20 cellular contexts compared by ENCODE assay signal in the genomic region with DNA sequence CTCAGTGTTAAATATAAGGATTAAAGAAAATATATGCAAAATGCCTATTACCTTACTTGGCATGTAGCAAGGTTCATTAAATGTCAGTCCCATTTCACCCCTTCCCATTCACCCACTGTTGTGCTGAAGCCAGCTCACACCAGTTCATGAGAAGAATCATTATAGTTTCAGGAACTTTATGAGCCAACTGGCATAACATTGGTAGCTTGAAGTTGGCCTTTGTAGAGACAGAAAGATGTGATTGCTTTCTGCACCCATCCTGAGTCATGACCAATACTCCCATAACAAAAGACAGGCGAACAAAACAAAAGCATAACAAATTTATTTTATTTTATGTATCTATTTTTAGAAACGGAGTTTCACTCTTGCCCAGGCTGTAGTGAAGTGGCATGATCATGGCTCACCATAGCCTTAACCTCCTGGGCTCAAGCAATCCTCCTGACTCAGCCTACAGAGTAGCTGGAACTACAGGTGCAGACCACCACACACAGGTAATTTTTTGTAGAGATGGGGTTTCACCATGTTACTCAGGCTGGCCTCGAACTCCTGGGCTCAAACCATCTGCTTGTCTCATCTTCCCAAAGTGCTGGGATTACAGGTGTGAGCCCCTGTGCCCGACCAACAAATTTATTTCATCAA. TPM values are rescaled to one million over a fixed set of nuclear protein-coding genes. Genes with fewer than 3 reads are reported as not detected.
DNase-seq lines count a peak whose midpoint lies in the region; ATAC-seq and TF ChIP-seq lines count a peak whose summit lies in the region.
"Had no signal": no experiment of that assay in that cellular context is flagged by ENCODE, and none has a peak within 500 bp of the region (broad histone marks: within the 10 kb centered on the region; RNA-seq: fewer than 3 reads in every experiment).

No MANE protein-coding gene starts in this region.

- H2AK5ac ChIP-seq in mesendoderm (ENCODE audit: low read length) = peak overlapping the region; percentile 94

- H3K79me1 ChIP-seq in mesendoderm (ENCODE audit: low read length) = no peaks in the 10 kb centered on the region

- intact Hi-C loops in activated CD4-positive, alpha-beta T cell treated with anti-CD3 and anti-CD28 coated beads for 36 hours (cut with DNase I, micrococcal nuclease) = no loop called here
- intact Hi-C loops in activated CD4-positive, alpha-beta T cell treated with anti-CD3 and anti-CD28 coated beads, Interleukin-2, amount 10 ng/mL, durations not matched to agents 24 days and 14 days (cut with micrococcal nuclease) = no loop called here
- intact Hi-C loops in tibial artery (cut with DNase I; ENCODE audit: low total_unique reads) = no loop called here

- H3K27me3 Mint-ChIP-seq in activated CD4-positive, alpha-beta T cell treated with anti-CD3 and anti-CD28 coated beads for 36 hours = no peaks in the 10 kb centered on the region
- no peaks in the 10 kb centered on the region for H3K27me3 Mint-ChIP-seq in activated CD4-positive, alpha-beta T cell treated with anti-CD3 and anti-CD28 coated beads, Interleukin-2, amount 10 ng/mL, durations not matched to agents 24 days and 14 days
- H3K27me3 Mint-ChIP-seq in HFFc6 (ENCODE audit: insufficient read depth) (no peaks in the 10 kb centered on the region; the same call in 1 of the 2 replicates), chondrocyte (ENCODE audit: low read depth) (no peaks in the 10 kb centered on the region)

- peak; percentile 78 for ATAC-seq in activated CD4-positive, alpha-beta T cell treated with anti-CD3 and anti-CD28 coated beads for 36 hours
- ATAC-seq: lower lobe of right lung, upper lobe of right lung had no signal

- no peaks in the 10 kb centered on the region for H3K36me3 ChIP-seq in mesendoderm (ENCODE audit: control insufficient read depth, insufficient read depth, low read length)
- H3K36me3 ChIP-seq in tibial artery = no peaks in the 10 kb centered on the region
- H3K36me3 ChIP-seq: lower lobe of right lung, upper lobe of right lung had no signal

- H2BK5ac ChIP-seq in mesendoderm (ENCODE audit: low read length) = peak overlapping the region; percentile 88

- no peak overlapping the region for H2BK15ac ChIP-seq in mesendoderm (replicated peaks; ENCODE audit: low read depth)

- H3K9me3 ChIP-seq in tibial artery = no peaks in the 10 kb centered on the region
- H3K9me3 ChIP-seq: lower lobe of right lung, upper lobe of right lung had no signal

- no peaks in the 10 kb centered on the region for H3K79me2 ChIP-seq in mesendoderm (ENCODE audit: control insufficient read depth, insufficient read depth, low read length)

- no peaks in the 10 kb centered on the region for H3K27me3 ChIP-seq in mesendoderm (ENCODE audit: insufficient read depth, low read length, poor library complexity)
- no peaks in the 10 kb centered on the region for H3K27me3 ChIP-seq in tibial artery
- H3K27me3 ChIP-seq: upper lobe of right lung had no signal

- TF ChIP-seq CTCF in HFFc6 (IDR thresholded peaks at IDR 0.05) = no peak
- TF ChIP-seq CTCF in chondrocyte (IDR thresholded peaks at IDR 0.05) = no peak
- TF ChIP-seq CTCF in tibial artery (IDR thresholded peaks at IDR 0.05) = no peak

- no CpG with 5 or more reads among the region's 4 CpGs for WGBS in mesendoderm (ENCODE audit: extremely low coverage, insufficient coverage, low lambda C conversion rate)

- peak overlapping the region; percentile 84 for H3K4ac ChIP-seq in mesendoderm (ENCODE audit: low read depth, low read length)

- H3K4me3 ChIP-seq in mesendoderm (ENCODE audit: low read length) (no peak overlapping the region), tibial artery (no peak overlapping the region)
- H3K4me3 ChIP-seq: lower lobe of right lung, upper lobe of right lung had no signal

- peaks cover 16% of the 10 kb centered on the region for H3K4me1 ChIP-seq in mesendoderm (ENCODE audit: control insufficient read depth, low read depth, low read length)
- H3K4me1 ChIP-seq in tibial artery = peaks cover 0 to 42% (median 22%) of the 10 kb centered on the region in 4 donors

- H3K23ac ChIP-seq in mesendoderm (ENCODE audit: low read length) = no peak overlapping the region

- H3K27ac Mint-ChIP-seq in activated CD4-positive, alpha-beta T cell treated with anti-CD3 and anti-CD28 coated beads for 36 hours = peak overlapping the region; percentile 38
- H3K27ac Mint-ChIP-seq in activated CD4-positive, alpha-beta T cell treated with anti-CD3 and anti-CD28 coated beads, Interleukin-2, amount 10 ng/mL, durations not matched to agents 24 days and 14 days = no peak overlapping the region
- H3K27ac Mint-ChIP-seq in HFFc6 (peak overlapping the region; percentile 19; the same call in 1 of the 2 replicates), chondrocyte (ENCODE audit: unreplicated experiment) (peak overlapping the region; percentile 17)
- H3K27ac Mint-ChIP-seq: activated naive CD4-positive, alpha-beta T cell treated with anti-CD3 and anti-CD28 coated beads, Interleukin-2, amount 10 ng/mL, durations not matched to agents 7 days and 5 days; B cell had no signal

- POLR2A ChIA-PET in activated CD4-positive, alpha-beta T cell treated with anti-CD3 and anti-CD28 coated beads for 36 hours (lab: Charles Lee) = interaction anchor here (0.9 to 1.0 kb wide), 2 partner anchors 20 to 27 kb away, joined by 3 to 4 read pairs; no protein-coding TSS in a partner anchor

- peak overlapping the region; percentile 95 for H2BK120ac ChIP-seq in mesendoderm (ENCODE audit: low read depth, low read length)

- no peak overlapping the region for H3K4me3 Mint-ChIP-seq in activated CD4-positive, alpha-beta T cell treated with anti-CD3 and anti-CD28 coated beads for 36 hours
- H3K4me3 Mint-ChIP-seq in activated CD4-positive, alpha-beta T cell treated with anti-CD3 and anti-CD28 coated beads, Interleukin-2, amount 10 ng/mL, durations not matched to agents 24 days and 14 days = no peak overlapping the region
- no peak overlapping the region for H3K4me3 Mint-ChIP-seq in HFFc6
- H3K4me3 Mint-ChIP-seq in chondrocyte (ENCODE audit: unreplicated experiment) = no peak overlapping the region
- H3K4me3 Mint-ChIP-seq: activated naive CD4-positive, alpha-beta T cell treated with anti-CD3 and anti-CD28 coated beads, Interleukin-2, amount 10 ng/mL, durations not matched to agents 7 days and 5 days; B cell had no signal

- H3K56ac ChIP-seq in mesendoderm (ENCODE audit: low read length) = peak overlapping the region; percentile 69

- H3K9ac ChIP-seq in mesendoderm (ENCODE audit: low read length) = no peak overlapping the region

- peaks cover 2% of the 10 kb centered on the region for H3K9me3 Mint-ChIP-seq in activated CD4-positive, alpha-beta T cell treated with anti-CD3 and anti-CD28 coated beads for 36 hours (ENCODE audit: low read depth)
- H3K9me3 Mint-ChIP-seq in activated CD4-positive, alpha-beta T cell treated with anti-CD3 and anti-CD28 coated beads, Interleukin-2, amount 10 ng/mL, durations not matched to agents 24 days and 14 days = no peaks in the 10 kb centered on the region
- no peaks in the 10 kb centered on the region for H3K9me3 Mint-ChIP-seq in HFFc6
- peaks cover 5% of the 10 kb centered on the region for H3K9me3 Mint-ChIP-seq in chondrocyte (ENCODE audit: low read depth)
- H3K9me3 Mint-ChIP-seq: activated naive CD4-positive, alpha-beta T cell treated with anti-CD3 and anti-CD28 coated beads, Interleukin-2, amount 10 ng/mL, durations not matched to agents 7 days and 5 days had no signal

- H3K4me2 ChIP-seq in mesendoderm (ENCODE audit: low read length) = no peak overlapping the region

- peak overlapping the region; percentile 6 for H4K5ac ChIP-seq in mesendoderm (ENCODE audit: low read length)

- peaks cover 4% of the 10 kb centered on the region for H3K36me3 Mint-ChIP-seq in activated CD4-positive, alpha-beta T cell treated with anti-CD3 and anti-CD28 coated beads for 36 hours (ENCODE audit: low read depth)
- H3K36me3 Mint-ChIP-seq in activated CD4-positive, alpha-beta T cell treated with anti-CD3 and anti-CD28 coated beads, Interleukin-2, amount 10 ng/mL, durations not matched to agents 24 days and 14 days (ENCODE audit: low read depth) = no peaks in the 10 kb centered on the region
- H3K36me3 Mint-ChIP-seq in HFFc6 (ENCODE audit: low read depth) (no peaks in the 10 kb centered on the region), chondrocyte (ENCODE audit: low read depth) (peaks cover 4% of the 10 kb centered on the region)
- H3K36me3 Mint-ChIP-seq: activated naive CD4-positive, alpha-beta T cell treated with anti-CD3 and anti-CD28 coated beads, Interleukin-2, amount 10 ng/mL, durations not matched to agents 7 days and 5 days had no signal

- CTCF ChIA-PET in activated CD4-positive, alpha-beta T cell treated with anti-CD3 and anti-CD28 coated beads for 36 hours (lab: Charles Lee) = interaction anchor here (0.6 to 1.2 kb wide), 9 partner anchors 10 to 326 kb away, joined by 3 to 4 read pairs (median 3); partner anchors contain the start of gene IER3

- H3K18ac ChIP-seq in mesendoderm (ENCODE audit: low read length) = peak overlapping the region; percentile 52

- peaks cover 56% of the 10 kb centered on the region for H3K4me1 Mint-ChIP-seq in activated CD4-positive, alpha-beta T cell treated with anti-CD3 and anti-CD28 coated beads for 36 hours
- H3K4me1 Mint-ChIP-seq in activated CD4-positive, alpha-beta T cell treated with anti-CD3 and anti-CD28 coated beads, Interleukin-2, amount 10 ng/mL, durations not matched to agents 24 days and 14 days = peaks cover 38% of the 10 kb centered on the region
- H3K4me1 Mint-ChIP-seq in HFFc6 (ENCODE audit: low read depth) (peaks cover 77% of the 10 kb centered on the region), chondrocyte (ENCODE audit: low read depth) (peaks cover 85% of the 10 kb centered on the region)

- no peak overlapping the region for H4K8ac ChIP-seq in mesendoderm (ENCODE audit: low read depth, low read length)

- H3K27ac ChIP-seq in mesendoderm (ENCODE audit: low read depth, low read length) = no peak overlapping the region
- H3K27ac ChIP-seq in tibial artery = no peak overlapping the region
- H3K27ac ChIP-seq: lower lobe of right lung, upper lobe of right lung had no signal

- DNase-seq in activated CD4-positive, alpha-beta T cell treated with anti-CD3 and anti-CD28 coated beads for 36 hours = no peak
- no peak for DNase-seq in activated CD4-positive, alpha-beta T cell treated with anti-CD3 and anti-CD28 coated beads, Interleukin-2, amount 10 ng/mL, durations not matched to agents 24 days and 14 days
- DNase-seq in HFFc6 = no peak
- no peak for DNase-seq in chondrocyte (ENCODE audit: low spot score)
- DNase-seq in mesendoderm = no peak
- no peak for DNase-seq in DMS79 (lab: John Stamatoyannopoulos, UW)
- no peak for DNase-seq in tibial artery
- no peak for DNase-seq in HuH-7 (ENCODE audit: low spot score)
- DNase-seq: 8988T; activated naive CD4-positive, alpha-beta T cell treated with anti-CD3 and anti-CD28 coated beads, Interleukin-2, amount 10 ng/mL, durations not matched to agents 7 days and 5 days; DND-41; lower lobe of right lung; NCI-H1092 treated with DMSO at 0.1 percent for 48 hours; NCI-H2029 treated with DMSO at 0.1 percent for 48 hours; NCI-H345; OCI-M1; SHP77 treated with DMSO at 0.1 percent for 48 hours; stimulated activated CD4-positive, alpha-beta T cell treated with anti-CD3 and anti-CD28 coated beads, Interleukin-4, amount 100 ng/mL, for 24 hours; upper lobe of right lung had no signal

RNA-seq across cellular contexts. Expression of gene IER3, which starts 17.6 kb away (rescaled TPM):
- total RNA-seq in activated CD4-positive, alpha-beta T cell treated with anti-CD3 and anti-CD28 coated beads for 36 hours = 100 to 1,000 TPM; 196 to 221 TPM
- total RNA-seq in activated CD4-positive, alpha-beta T cell treated with anti-CD3 and anti-CD28 coated beads, Interleukin-2, amount 10 ng/mL, durations not matched to agents 24 days and 14 days = 512 and 516 TPM in 2 replicates
- 10 to 100 TPM; 38.1 to 62.4 (median 60.2) TPM for total RNA-seq in HFFc6 (2021; fragmentation: NEBNext Ultra II Directional; extraction: Animal tissue kit (Norgen Biotek cat#: 25700))
- 332 to 354 TPM (median 333 TPM) in 3 replicates for total RNA-seq in chondrocyte
- 285 TPM for polyA plus RNA-seq in mesendoderm (2013, experiment 1 of 2)
- polyA plus RNA-seq in mesendoderm (2013, experiment 2 of 2) = 254 TPM

RNA-seq across cellular contexts. Expression of gene FLOT1, which starts 19.4 kb away (rescaled TPM):
- total RNA-seq in activated CD4-positive, alpha-beta T cell treated with anti-CD3 and anti-CD28 coated beads for 36 hours = 100 to 1,000 TPM; 155 to 188 TPM
- 239 and 260 TPM in 2 replicates for total RNA-seq in activated CD4-positive, alpha-beta T cell treated with anti-CD3 and anti-CD28 coated beads, Interleukin-2, amount 10 ng/mL, durations not matched to agents 24 days and 14 days
- total RNA-seq in HFFc6 (2021; fragmentation: NEBNext Ultra II Directional; extraction: Animal tissue kit (Norgen Biotek cat#: 25700)) = 100 to 1,000 TPM; 218 to 286 (median 236) TPM
- total RNA-seq in chondrocyte = 66.8 to 72.7 TPM (median 69.1 TPM) in 3 replicates
- polyA plus RNA-seq in mesendoderm (2013, experiment 1 of 2) = 70.7 TPM
- 68.2 TPM for polyA plus RNA-seq in mesendoderm (2013, experiment 2 of 2)

RNA-seq across cellular contexts. Expression of gene TUBB, which starts 41.8 kb away (rescaled TPM):
- total RNA-seq in activated CD4-positive, alpha-beta T cell treated with anti-CD3 and anti-CD28 coated beads for 36 hours = 1,000 to 10,000 TPM; 1,569 to 1,746 TPM
- total RNA-seq in activated CD4-positive, alpha-beta T cell treated with anti-CD3 and anti-CD28 coated beads, Interleukin-2, amount 10 ng/mL, durations not matched to agents 24 days and 14 days = 1,084 and 1,089 TPM in 2 replicates
- 1,000 to 10,000 TPM; 1,052 to 1,712 (median 1,589) TPM for total RNA-seq in HFFc6 (2021; fragmentation: NEBNext Ultra II Directional; extraction: Animal tissue kit (Norgen Biotek cat#: 25700))
- total RNA-seq in chondrocyte = 681 to 975 TPM (median 692 TPM) in 3 replicates
- polyA plus RNA-seq in mesendoderm (2013, experiment 1 of 2) = 1,956 TPM
- 1,954 TPM for polyA plus RNA-seq in mesendoderm (2013, experiment 2 of 2)

RNA-seq across cellular contexts. Expression of gene MDC1, which starts 44.8 kb away (rescaled TPM):
- 100 to 1,000 TPM in 1 of 2 experiments, 10 to 100 TPM in 1; 92.0 to 101 TPM for total RNA-seq in activated CD4-positive, alpha-beta T cell treated with anti-CD3 and anti-CD28 coated beads for 36 hours
- total RNA-seq in activated CD4-positive, alpha-beta T cell treated with anti-CD3 and anti-CD28 coated beads, Interleukin-2, amount 10 ng/mL, durations not matched to agents 24 days and 14 days = 93.9 and 97.2 TPM in 2 replicates
- 10 to 100 TPM; 18.4 to 31.9 (median 28.1) TPM for total RNA-seq in HFFc6 (2021; fragmentation: NEBNext Ultra II Directional; extraction: Animal tissue kit (Norgen Biotek cat#: 25700))
- total RNA-seq in chondrocyte = 25.5 to 33.5 TPM (median 33.1 TPM) in 3 replicates
- polyA plus RNA-seq in mesendoderm (2013, experiment 1 of 2) = 30.4 TPM
- polyA plus RNA-seq in mesendoderm (2013, experiment 2 of 2) = 29.4 TPM
